Comparison of ENCODE assay signal across 18 cellular contexts in genomic region chr12:1613860-1614259, GRCh38. TPM values are rescaled to one million over a fixed set of nuclear protein-coding genes. Genes with fewer than 3 reads are reported as not detected.
"Had no signal": no experiment of that assay in that cellular context is flagged by ENCODE, and none has a peak within 500 bp of the region (broad histone marks: within the 10 kb centered on the region; RNA-seq: fewer than 3 reads in every experiment).

No MANE protein-coding gene starts in this region.

- H3K9me3 ChIP-seq: body of pancreas, vagina had no signal

- H3K4me3 ChIP-seq: body of pancreas, vagina had no signal

- H3K27ac Mint-ChIP-seq: activated CD4-positive, alpha-beta memory T cell treated with anti-CD3 and anti-CD28 coated beads for 36 hours; activated naive CD8-positive, alpha-beta T cell treated with anti-CD3 and anti-CD28 coated beads, Interleukin-2, amount 10 ng/mL, durations not matched to agents 7 days and 5 days; activated T-cell treated with anti-CD3 and anti-CD28 coated beads, Interleukin-2, amount 50 U/mL, for 24 hours; activated T-helper 2 cell treated with anti-CD3 and anti-CD28 coated beads, Interferon-gamma antibody, Interleukin-2, Interleukin-4, amounts not matched to agents 10 μg/mL and 5 μg/mL and 100 μg/mL, durations not matched to agents 14 hours and 24 hours and 36 hours; stimulated activated naive CD8-positive, alpha-beta T cell treated with anti-CD3 and anti-CD28 coated beads, Interleukin-15, Interleukin-2, amounts not matched to agents 100 ng/mL and 50 ng/mL, for 24 hours had no signal

- H3K4me3 Mint-ChIP-seq: activated CD4-positive, alpha-beta memory T cell treated with anti-CD3 and anti-CD28 coated beads for 36 hours; activated naive CD8-positive, alpha-beta T cell treated with anti-CD3 and anti-CD28 coated beads, Interleukin-2, amount 10 ng/mL, durations not matched to agents 7 days and 5 days; activated T-cell treated with anti-CD3 and anti-CD28 coated beads, Interleukin-2, amount 50 U/mL, for 24 hours; stimulated activated naive CD8-positive, alpha-beta T cell treated with anti-CD3 and anti-CD28 coated beads, Interleukin-15, Interleukin-2, amounts not matched to agents 100 ng/mL and 50 ng/mL, for 24 hours had no signal

- ATAC-seq: body of pancreas, left ventricle myocardium superior had no signal

- H3K27ac ChIP-seq: body of pancreas, vagina, WERI-Rb-1 had no signal

- DNase-seq: activated CD4-positive, alpha-beta memory T cell treated with anti-CD3 and anti-CD28 coated beads for 36 hours; activated naive CD4-positive, alpha-beta T cell treated with Interleukin-2 at 50 U/mL for 16 hours; activated naive CD8-positive, alpha-beta T cell treated with anti-CD3 and anti-CD28 coated beads, Interleukin-2, amount 10 ng/mL, durations not matched to agents 7 days and 5 days; activated T-cell treated with anti-CD3 and anti-CD28 coated beads, Interleukin-2, amount 50 U/mL, for 24 hours; amygdala; body of pancreas; dermis blood vessel endothelial cell; effector memory CD4-positive, alpha-beta T cell; left ventricle myocardium superior; occipital lobe; stimulated activated CD4-positive, alpha-beta T cell treated with anti-CD3 and anti-CD28 coated beads, Interleukin-12 subunit alpha, Interleukin-12 subunit beta, amount 100 ng/mL, for 4 hours; stimulated activated CD4-positive, alpha-beta T cell treated with anti-CD3 and anti-CD28 coated beads, Interleukin-1b, Interleukin-23, amount 100 ng/mL, for 48 hours; trophoblast cell; WERI-Rb-1 had no signal

- H3K36me3 ChIP-seq: vagina, WERI-Rb-1 had no signal

- H3K27me3 ChIP-seq: body of pancreas, vagina had no signal

- H3K36me3 Mint-ChIP-seq: activated CD4-positive, alpha-beta memory T cell treated with anti-CD3 and anti-CD28 coated beads for 36 hours; activated naive CD8-positive, alpha-beta T cell treated with anti-CD3 and anti-CD28 coated beads, Interleukin-2, amount 10 ng/mL, durations not matched to agents 7 days and 5 days had no signal

- H3K9me3 Mint-ChIP-seq: activated CD4-positive, alpha-beta memory T cell treated with anti-CD3 and anti-CD28 coated beads for 36 hours; activated naive CD8-positive, alpha-beta T cell treated with anti-CD3 and anti-CD28 coated beads, Interleukin-2, amount 10 ng/mL, durations not matched to agents 7 days and 5 days; activated T-cell treated with anti-CD3 and anti-CD28 coated beads, Interleukin-2, amount 50 U/mL, for 24 hours; activated T-helper 2 cell treated with anti-CD3 and anti-CD28 coated beads, Interferon-gamma antibody, Interleukin-2, Interleukin-4, amounts not matched to agents 10 μg/mL and 5 μg/mL and 100 μg/mL, durations not matched to agents 14 hours and 24 hours and 36 hours; stimulated activated naive CD8-positive, alpha-beta T cell treated with anti-CD3 and anti-CD28 coated beads, Interleukin-15, Interleukin-2, amounts not matched to agents 100 ng/mL and 50 ng/mL, for 24 hours had no signal

RNA-seq across cellular contexts. Expression of gene WNT5B, which starts 15.2 kb away (rescaled TPM):
- total RNA-seq: activated CD4-positive, alpha-beta memory T cell treated with anti-CD3 and anti-CD28 coated beads for 36 hours; activated naive CD8-positive, alpha-beta T cell treated with anti-CD3 and anti-CD28 coated beads, Interleukin-2, amount 10 ng/mL, durations not matched to agents 7 days and 5 days; body of pancreas; mononuclear cell had no signal
